In genomic region chr7:157009170-157009777, GRCh38 we compare ENCODE assay signal across 8 cellular contexts. TPM values are rescaled to one million over a fixed set of nuclear protein-coding genes. Genes with fewer than 3 reads are reported as not detected.
DNase-seq lines count a peak whose midpoint lies in the region; ATAC-seq, FAIRE-seq and TF ChIP-seq lines count a peak whose summit lies in the region.

No MANE protein-coding gene starts in this region.

- no peak overlapping the region for H3K9ac ChIP-seq in H1 (replicated peaks in 1 of 4; ENCODE audit: extremely low read depth in 1 of 4, low read depth in 3 of 4, low read length in 3 of 4)

- CTCF ChIA-PET in H1 (lab: Charles Lee; ENCODE audit: partially characterized antibody) = interaction anchor here (0.7 to 1.7 kb wide), 2 partner anchors 10 to 12 kb away, joined by 3 to 4 read pairs; no protein-coding TSS in a partner anchor

- H2BK12ac ChIP-seq in H1 (ENCODE audit: low read depth, low read length) = no peak overlapping the region

- intact Hi-C loops in upper lobe of right lung (cut with DNase I) = no loop called here

- no peaks in the 10 kb centered on the region for H3K79me2 ChIP-seq in H1 (ENCODE audit: control insufficient read depth in 1 of 2, insufficient read depth in 2 of 2, low read length in 2 of 2)

- H3K9me3 Mint-ChIP-seq in stimulated activated naive CD8-positive, alpha-beta T cell treated with anti-CD3 and anti-CD28 coated beads, Interleukin-15, Interleukin-2, amounts not matched to agents 100 ng/mL and 50 ng/mL, for 24 hours = no peaks in the 10 kb centered on the region
- no peaks in the 10 kb centered on the region for H3K9me3 Mint-ChIP-seq in activated T-helper 17 cell treated with anti-CD3 and anti-CD28 coated beads, Interleukin-2, amount 50 U/mL, for 72 hours

- no peak overlapping the region for H2AK5ac ChIP-seq in H1 (ENCODE audit: low read depth, low read length)

- no peak overlapping the region for H3K27ac Mint-ChIP-seq in stimulated activated naive CD8-positive, alpha-beta T cell treated with anti-CD3 and anti-CD28 coated beads, Interleukin-15, Interleukin-2, amounts not matched to agents 100 ng/mL and 50 ng/mL, for 24 hours
- H3K27ac Mint-ChIP-seq in activated T-helper 17 cell treated with anti-CD3 and anti-CD28 coated beads, Interleukin-2, amount 50 U/mL, for 72 hours = no peak overlapping the region

- peaks cover 7 to 37% (median 15%) of the 10 kb centered on the region in 4 experiments for H3K4me1 ChIP-seq in H1 (replicated peaks in 1 of 4; ENCODE audit: control insufficient read depth in 3 of 4, insufficient read depth in 4 of 4, low read length in 3 of 4)
- H3K4me1 ChIP-seq in upper lobe of right lung = peaks cover 17% of the 10 kb centered on the region

- H4K91ac ChIP-seq in H1 (replicated peaks; ENCODE audit: insufficient read length, low read length) = no peak overlapping the region

- WGBS in H1 (ENCODE audit: extremely low coverage in 1 of 2, insufficient coverage in 1 of 2, insufficient read length in 1 of 2, insufficient replicate concordance in 2 of 2, low coverage in 1 of 2, low lambda C conversion rate in 2 of 2, missing lambda C conversion rate in 1 of 2), 2 experiments = 5% methylated on average over 48 of the region's 49 CpGs; no CpG with 5 or more reads in 1 of the 2 experiments

- no peak for ATAC-seq in stimulated activated naive CD8-positive, alpha-beta T cell treated with anti-CD3 and anti-CD28 coated beads, Interleukin-15, Interleukin-2, amounts not matched to agents 100 U/mL and 50 U/mL, for 24 hours
- peak; percentile 12 for ATAC-seq in upper lobe of right lung
- ATAC-seq in GM21576 (IDR thresholded peaks at IDR 0.05; ENCODE audit: unreplicated experiment) = no peak
- ATAC-seq in activated T-helper 17 cell treated with anti-CD3 and anti-CD28 coated beads, Interleukin-2, amount 50 U/mL, for 72 hours (replicated peaks) = no peak

- no peak overlapping the region for H4K8ac ChIP-seq in H1 (ENCODE audit: extremely low read depth, insufficient read depth, low read length)

- H3K27me3 Mint-ChIP-seq in stimulated activated naive CD8-positive, alpha-beta T cell treated with anti-CD3 and anti-CD28 coated beads, Interleukin-15, Interleukin-2, amounts not matched to agents 100 ng/mL and 50 ng/mL, for 24 hours = peaks cover 75% of the 10 kb centered on the region
- peaks cover 59% of the 10 kb centered on the region for H3K27me3 Mint-ChIP-seq in activated T-helper 17 cell treated with anti-CD3 and anti-CD28 coated beads, Interleukin-2, amount 50 U/mL, for 72 hours

- no peaks in the 10 kb centered on the region for H3K36me3 Mint-ChIP-seq in stimulated activated naive CD8-positive, alpha-beta T cell treated with anti-CD3 and anti-CD28 coated beads, Interleukin-15, Interleukin-2, amounts not matched to agents 100 ng/mL and 50 ng/mL, for 24 hours (ENCODE audit: low read depth)
- H3K36me3 Mint-ChIP-seq in activated T-helper 17 cell treated with anti-CD3 and anti-CD28 coated beads, Interleukin-2, amount 50 U/mL, for 72 hours (ENCODE audit: low read depth) = peaks cover 8% of the 10 kb centered on the region

- no peak overlapping the region; a peak in 1 of 8 replicates for H3K4me3 ChIP-seq in H1 (ENCODE audit: extremely low read depth in 1 of 4, insufficient read depth in 2 of 4, low read depth in 3 of 4, low read length in 4 of 4)
- H3K4me3 ChIP-seq in upper lobe of right lung = peak overlapping the region; percentile 36

- H3K27ac ChIP-seq in H1 (ENCODE audit: low read depth, low read length) (no peak overlapping the region), upper lobe of right lung (no peak overlapping the region)

- no peak for TF ChIP-seq POLR2A in H1 (IDR thresholded peaks at IDR 0.05; ENCODE audit: control extremely low read depth in 1 of 2, low read depth in 2 of 2, low read length in 2 of 2)

- H3K18ac ChIP-seq in H1 (ENCODE audit: extremely low read depth, low read length) = no peak overlapping the region; the same call in 1 of the 2 replicates

- H3K27me3 ChIP-seq in H1 (replicated peaks in 1 of 4; ENCODE audit: control insufficient read depth in 3 of 4, extremely low read depth in 1 of 4, insufficient read depth in 3 of 4, low read length in 3 of 4) = peaks cover 92 to 98% (median 96%) of the 10 kb centered on the region in 4 experiments
- peaks cover 89% of the 10 kb centered on the region for H3K27me3 ChIP-seq in upper lobe of right lung

- peak overlapping the region; percentile 26 for H3K4me3 Mint-ChIP-seq in stimulated activated naive CD8-positive, alpha-beta T cell treated with anti-CD3 and anti-CD28 coated beads, Interleukin-15, Interleukin-2, amounts not matched to agents 100 ng/mL and 50 ng/mL, for 24 hours
- H3K4me3 Mint-ChIP-seq in activated T-helper 17 cell treated with anti-CD3 and anti-CD28 coated beads, Interleukin-2, amount 50 U/mL, for 72 hours = no peak overlapping the region

- H2BK20ac ChIP-seq in H1 (ENCODE audit: low read length) = no peak overlapping the region

- no peak overlapping the region for H3K56ac ChIP-seq in H1 (replicated peaks; ENCODE audit: insufficient read length, low read depth, low read length)

- peaks cover 20 to 28% of the 10 kb centered on the region in 2 experiments for H4K20me1 ChIP-seq in H1 (replicated peaks in 1 of 2; ENCODE audit: control insufficient read depth in 1 of 2, insufficient read depth in 2 of 2, low read length in 2 of 2)

- no peak overlapping the region for H3K14ac ChIP-seq in H1 (ENCODE audit: insufficient read length)

- H3K4ac ChIP-seq in H1 (replicated peaks; ENCODE audit: insufficient read length, low read depth, low read length) = no peak overlapping the region

- no peak overlapping the region for H2BK5ac ChIP-seq in H1 (ENCODE audit: low read depth, low read length)

- no peak for TF ChIP-seq CTCF in H1 (IDR thresholded peaks at IDR 0.05; ENCODE audit: control extremely low read depth in 1 of 3, insufficient read depth in 1 of 3, low read depth in 1 of 3, low read length in 3 of 3)
- no peak for TF ChIP-seq CTCF in upper lobe of right lung (IDR thresholded peaks at IDR 0.05)

- no peak for TF ChIP-seq EP300 in H1 (IDR thresholded peaks at IDR 0.05; ENCODE audit: borderline replicate concordance in 1 of 2, low read depth in 2 of 2, low read length in 2 of 2)

- peaks cover 8% of the 10 kb centered on the region; the same call in 1 of the 2 replicates for H3K23me2 ChIP-seq in H1 (ENCODE audit: low read depth, low read length)

- no peaks in the 10 kb centered on the region for H3K79me1 ChIP-seq in H1 (ENCODE audit: low read depth, low read length)

- no peak overlapping the region for H3K23ac ChIP-seq in H1 (ENCODE audit: insufficient read length)

- POLR2A ChIA-PET in H1 (lab: Charles Lee; ENCODE audit: partially characterized antibody) = interaction anchor here (0.9 to 3.3 kb wide), 5 partner anchors 7 to 13 kb away, joined by 3 to 15 read pairs (median 6); no protein-coding TSS in a partner anchor

- peaks cover 21% of the 10 kb centered on the region for H3K4me1 Mint-ChIP-seq in stimulated activated naive CD8-positive, alpha-beta T cell treated with anti-CD3 and anti-CD28 coated beads, Interleukin-15, Interleukin-2, amounts not matched to agents 100 ng/mL and 50 ng/mL, for 24 hours (ENCODE audit: low read depth)
- peaks cover 13% of the 10 kb centered on the region for H3K4me1 Mint-ChIP-seq in activated T-helper 17 cell treated with anti-CD3 and anti-CD28 coated beads, Interleukin-2, amount 50 U/mL, for 72 hours

- no peak overlapping the region for H4K5ac ChIP-seq in H1 (ENCODE audit: insufficient read length, low read depth, low read length)

- peak overlapping the region in 1 of 2 experiments; percentile 21; a peak in 3 of 4 replicates for H3K4me2 ChIP-seq in H1 (ENCODE audit: insufficient read depth in 1 of 2, low read depth in 2 of 2, low read length in 2 of 2)

- FAIRE-seq in H1 (lab: Jason Lieb, UNC) = no peak

- H2BK15ac ChIP-seq in H1 (ENCODE audit: low read length) = no peak overlapping the region

- no peak for DNase-seq in stimulated activated naive CD8-positive, alpha-beta T cell treated with anti-CD3 and anti-CD28 coated beads, Interleukin-15, Interleukin-2, amounts not matched to agents 100 U/mL and 50 U/mL, for 24 hours
- DNase-seq in HuH-7.5 (ENCODE audit: low spot score) = peak; percentile 91
- DNase-seq in H1 (ENCODE audit: low read depth in 1 of 2, low spot score in 2 of 2) = peak in 1 of 2 experiments; percentile 66
- peak; percentile 66 for DNase-seq in upper lobe of right lung
- no peak for DNase-seq in activated effector memory CD4-positive, alpha-beta T cell treated with anti-CD3 and anti-CD28 coated beads, Interleukin-2, amount 50 U/mL, for 16 hours

- H3K36me3 ChIP-seq in H1 (ENCODE audit: control insufficient read depth in 2 of 4, insufficient read depth in 4 of 4, low read length in 3 of 4) (peaks cover 0 to 16% (median 0%) of the 10 kb centered on the region in 4 experiments; a peak in 1 of 8 replicates), upper lobe of right lung (no peaks in the 10 kb centered on the region)

- H2AFZ ChIP-seq in H1 (ENCODE audit: low read length) = no peak overlapping the region

- no peak for TF ChIP-seq RAD21 in H1 (IDR thresholded peaks at IDR 0.05 in 1 of 2, conservative IDR thresholded peaks at IDR 0.05 in 1 of 2; ENCODE audit: low read depth in 2 of 2, low read length in 2 of 2)

- no peak overlapping the region for H2BK120ac ChIP-seq in H1 (replicated peaks; ENCODE audit: low read depth, low read length)

- no peaks in the 10 kb centered on the region for H3K9me3 ChIP-seq in H1 (ENCODE audit: insufficient read depth in 2 of 2, low read depth in 1 of 2, low read length in 1 of 2)
- no peaks in the 10 kb centered on the region for H3K9me3 ChIP-seq in upper lobe of right lung

RNA-seq across cellular contexts. Expression of gene MNX1, which starts 1.2 kb away (rescaled TPM):
- 0.39 and 0.52 TPM in 2 replicates for total RNA-seq in H1 (2021; fragmentation: NEBNext Ultra II Directional; extraction: Animal tissue kit (Norgen Biotek cat#: 25700))
- not detected in 2 replicates for polyA plus RNA-seq in H1 (2011; rRNA removed)
- 0.04 TPM for polyA plus RNA-seq in H1 (2011; cell fraction: cytosol; rRNA removed)
- 0.10 TPM for polyA plus RNA-seq in H1 (2011; cell fraction: nucleus; rRNA removed)
- polyA plus RNA-seq in H1 (2012, experiment 1 of 2) = 0.11 TPM in 1 of 4 replicates, not detected in the others
- polyA plus RNA-seq in H1 (2012, experiment 2 of 2) = not detected
- polyA plus RNA-seq in H1 (2013, experiment 1 of 2) = 0.10 TPM
- polyA plus RNA-seq in H1 (2013, experiment 2 of 2) = 0.09 TPM
- not detected in 2 replicates for polyA minus RNA-seq in H1 (2011; rRNA and poly(A)+ RNA removed)
- polyA minus RNA-seq in H1 (2011; cell fraction: cytosol; rRNA and poly(A)+ RNA removed) = not detected
- polyA minus RNA-seq in H1 (2011; cell fraction: nucleus; rRNA and poly(A)+ RNA removed) = not detected
- 0.93 TPM for total RNA-seq in upper lobe of right lung
- total RNA-seq in activated T-helper 17 cell treated with anti-CD3 and anti-CD28 coated beads, Interleukin-2, amount 50 U/mL, for 72 hours = not detected

RNA-seq across cellular contexts. Expression of gene NOM1, which starts 59.8 kb away (rescaled TPM):
- total RNA-seq in H1 (2021; fragmentation: NEBNext Ultra II Directional; extraction: Animal tissue kit (Norgen Biotek cat#: 25700)) = 29.1 and 31.6 TPM in 2 replicates
- 10.6 and 16.7 TPM in 2 replicates for polyA plus RNA-seq in H1 (2011; rRNA removed)
- polyA plus RNA-seq in H1 (2011; cell fraction: cytosol; rRNA removed) = 16.5 TPM
- 48.8 TPM for polyA plus RNA-seq in H1 (2011; cell fraction: nucleus; rRNA removed)
- polyA plus RNA-seq in H1 (2012, experiment 1 of 2) = 17.6 to 29.3 TPM (median 21.3 TPM) in 4 replicates
- polyA plus RNA-seq in H1 (2012, experiment 2 of 2) = 4.1 TPM
- 13.8 TPM for polyA plus RNA-seq in H1 (2013, experiment 1 of 2)
- polyA plus RNA-seq in H1 (2013, experiment 2 of 2) = 13.1 TPM
- polyA minus RNA-seq in H1 (2011; rRNA and poly(A)+ RNA removed) = 24.8 and 31.5 TPM in 2 replicates
- polyA minus RNA-seq in H1 (2011; cell fraction: cytosol; rRNA and poly(A)+ RNA removed) = 18.3 TPM
- polyA minus RNA-seq in H1 (2011; cell fraction: nucleus; rRNA and poly(A)+ RNA removed) = 51.7 TPM
- total RNA-seq in upper lobe of right lung = 20.6 TPM
- 10 to 100 TPM; 20.5 to 37.4 TPM for total RNA-seq in activated T-helper 17 cell treated with anti-CD3 and anti-CD28 coated beads, Interleukin-2, amount 50 U/mL, for 72 hours

Comparison
In these comparisons a context has a peak if more than half of its experiments do, and no peak if none do; other contexts are left out.
1. DNase-seq: peak in HuH-7.5 (single experiment) and upper lobe of right lung (single experiment); none in stimulated activated naive CD8-positive, alpha-beta T cell treated with anti-CD3 and anti-CD28 coated beads, Interleukin-15, Interleukin-2, amounts not matched to agents 100 U/mL and 50 U/mL, for 24 hours (single experiment) and activated effector memory CD4-positive, alpha-beta T cell treated with anti-CD3 and anti-CD28 coated beads, Interleukin-2, amount 50 U/mL, for 16 hours (single experiment).